In genomic region chr9:70678153-70678552, GRCh38 we compare ENCODE assay signal across 27 cellular contexts.
"Had no signal": no experiment of that assay in that cellular context is flagged by ENCODE, and none has a peak within 500 bp of the region (broad histone marks: within the 10 kb centered on the region; RNA-seq: fewer than 3 reads in every experiment).

No MANE protein-coding gene starts in this region.

- H3K27me3 Mint-ChIP-seq: progenitor cell of endocrine pancreas; stimulated activated naive CD8-positive, alpha-beta T cell treated with anti-CD3 and anti-CD28 coated beads, Interleukin-15, Interleukin-2, amounts not matched to agents 100 ng/mL and 50 ng/mL, for 24 hours had no signal

- H3K4me1 ChIP-seq: heart right ventricle, lower lobe of right lung, right lobe of liver had no signal

- H3K27me3 ChIP-seq: brain microvascular endothelial cell, heart right ventricle, neutrophil, right lobe of liver had no signal

- H3K36me3 Mint-ChIP-seq: activated naive CD4-positive, alpha-beta T cell treated with anti-CD3 and anti-CD28 coated beads, Interleukin-2, amount 50 U/mL, for 72 hours had no signal

- H3K4me3 ChIP-seq: heart right ventricle, lower lobe of right lung, mucosa of descending colon, right lobe of liver, skin epidermis, thoracic aorta had no signal

- H3K4me1 Mint-ChIP-seq: nephron progenitor cell had no signal

- H3K36me3 ChIP-seq: brain microvascular endothelial cell, heart right ventricle, lower lobe of right lung, neutrophil, right lobe of liver, thoracic aorta had no signal

- ATAC-seq: activated naive CD4-positive, alpha-beta T cell treated with anti-CD3 and anti-CD28 coated beads, Interleukin-2, amount 50 U/mL, for 72 hours; activated T-cell treated with anti-CD3 and anti-CD28 coated beads, Interleukin-2, amount 50 U/mL, for 72 hours; effector memory CD8-positive, alpha-beta T cell; heart right ventricle; left lobe of liver; lower lobe of right lung; mucosa of descending colon; right lobe of liver had no signal

- H3K4me3 Mint-ChIP-seq: activated T-cell treated with anti-CD3 and anti-CD28 coated beads, Interleukin-2, amount 50 U/mL, for 72 hours; effector memory CD8-positive, alpha-beta T cell; nephron progenitor cell; stimulated activated naive CD8-positive, alpha-beta T cell treated with anti-CD3 and anti-CD28 coated beads, Interleukin-15, Interleukin-2, amounts not matched to agents 100 ng/mL and 50 ng/mL, for 24 hours had no signal

- DNase-seq: activated CD4-positive, alpha-beta T cell treated with anti-CD3 and anti-CD28 coated beads for 4 hours; activated CD4-positive, alpha-beta T cell treated with anti-CD3 and anti-CD28 coated beads, Interleukin-2, amount 50 U/mL, for 4 hours; activated naive CD4-positive, alpha-beta T cell; activated T-cell treated with anti-CD3 and anti-CD28 coated beads for 4 hours; activated T-cell treated with anti-CD3 and anti-CD28 coated beads, Interleukin-2, amount 50 U/mL, for 72 hours; brain microvascular endothelial cell; caudate nucleus; cortex of kidney; effector memory CD8-positive, alpha-beta T cell; erythroblast; foreskin melanocyte; heart right ventricle; kidney glomerular epithelial cell; lower lobe of right lung; mucosa of descending colon; nephron progenitor cell; right lobe of liver; stimulated activated CD4-positive, alpha-beta T cell treated with anti-CD3 and anti-CD28 coated beads, Interleukin-12 subunit alpha, Interleukin-12 subunit beta, amount 100 ng/mL, for 4 hours; stimulated activated CD4-positive, alpha-beta T cell treated with anti-CD3 and anti-CD28 coated beads, Interleukin-4, amount 100 ng/mL, for 1 hour had no signal

- H3K9me3 ChIP-seq: heart right ventricle, lower lobe of right lung, mucosa of descending colon, neutrophil, right lobe of liver, thoracic aorta had no signal

- H3K9me3 Mint-ChIP-seq: activated naive CD4-positive, alpha-beta T cell treated with anti-CD3 and anti-CD28 coated beads, Interleukin-2, amount 50 U/mL, for 72 hours; activated T-cell treated with anti-CD3 and anti-CD28 coated beads, Interleukin-2, amount 50 U/mL, for 72 hours; effector memory CD8-positive, alpha-beta T cell; nephron progenitor cell; stimulated activated naive CD8-positive, alpha-beta T cell treated with anti-CD3 and anti-CD28 coated beads, Interleukin-15, Interleukin-2, amounts not matched to agents 100 ng/mL and 50 ng/mL, for 24 hours had no signal

- H3K27ac Mint-ChIP-seq: activated naive CD4-positive, alpha-beta T cell treated with anti-CD3 and anti-CD28 coated beads, Interleukin-2, amount 50 U/mL, for 72 hours; activated T-cell treated with anti-CD3 and anti-CD28 coated beads, Interleukin-2, amount 50 U/mL, for 72 hours; effector memory CD8-positive, alpha-beta T cell; nephron progenitor cell; progenitor cell of endocrine pancreas; stimulated activated naive CD8-positive, alpha-beta T cell treated with anti-CD3 and anti-CD28 coated beads, Interleukin-15, Interleukin-2, amounts not matched to agents 100 ng/mL and 50 ng/mL, for 24 hours had no signal

- H3K27ac ChIP-seq: brain microvascular endothelial cell, heart right ventricle, lower lobe of right lung, neutrophil, right lobe of liver, skin epidermis, thoracic aorta, VCaP had no signal
